18 cellular contexts compared by ENCODE assay signal in genomic region chr1:66383602-66384001, GRCh38.
"Had no signal": no experiment of that assay in that cellular context is flagged by ENCODE, and none has a peak within 500 bp of the region (broad histone marks: within the 10 kb centered on the region; RNA-seq: fewer than 3 reads in every experiment).

No MANE protein-coding gene starts in this region.

- ATAC-seq: activated CD8-positive, alpha-beta T cell treated with anti-CD3 and anti-CD28 coated beads, Interleukin-2, amount 10 ng/mL, durations not matched to agents 7 days and 5 days; foreskin keratinocyte; right cardiac atrium had no signal

- H3K36me3 Mint-ChIP-seq: brain had no signal

- H3K4me3 Mint-ChIP-seq: activated CD4-positive, alpha-beta T cell treated with anti-CD3 and anti-CD28 coated beads, Interleukin-2, amount 10 ng/mL, durations not matched to agents 24 days and 14 days; activated CD8-positive, alpha-beta T cell treated with anti-CD3 and anti-CD28 coated beads, Interleukin-2, amount 10 ng/mL, durations not matched to agents 7 days and 5 days; activated naive CD8-positive, alpha-beta T cell treated with anti-CD3 and anti-CD28 coated beads, Interleukin-2, amount 10 ng/mL, durations not matched to agents 7 days and 5 days; brain; nephron; T-helper 1 cell treated with Interleukin-12 subunit alpha and Interleukin-12 subunit beta and Interleukin-4 antibody, amounts not matched to agents 30 μg/mL and 1 μg/mL, for 36 hours had no signal

- H3K27ac ChIP-seq: colonic mucosa, foreskin keratinocyte, thoracic aorta had no signal

- H3K4me1 ChIP-seq: colonic mucosa, foreskin keratinocyte had no signal

- H3K4me1 Mint-ChIP-seq: nephron had no signal

- H3K27me3 Mint-ChIP-seq: activated CD4-positive, alpha-beta T cell treated with anti-CD3 and anti-CD28 coated beads, Interleukin-2, amount 10 ng/mL, durations not matched to agents 24 days and 14 days; activated naive CD8-positive, alpha-beta T cell treated with anti-CD3 and anti-CD28 coated beads, Interleukin-2, amount 10 ng/mL, durations not matched to agents 7 days and 5 days; brain had no signal

- H3K9me3 ChIP-seq: colonic mucosa, thoracic aorta had no signal

- H3K4me3 ChIP-seq: colonic mucosa, smooth muscle cell, thoracic aorta had no signal

- H3K27ac Mint-ChIP-seq: activated CD4-positive, alpha-beta T cell treated with anti-CD3 and anti-CD28 coated beads, Interleukin-2, amount 10 ng/mL, durations not matched to agents 24 days and 14 days; activated CD8-positive, alpha-beta T cell treated with anti-CD3 and anti-CD28 coated beads, Interleukin-2, amount 10 ng/mL, durations not matched to agents 7 days and 5 days; activated naive CD8-positive, alpha-beta T cell treated with anti-CD3 and anti-CD28 coated beads, Interleukin-2, amount 10 ng/mL, durations not matched to agents 7 days and 5 days; nephron; progenitor cell of endocrine pancreas; T-helper 1 cell treated with Interleukin-12 subunit alpha and Interleukin-12 subunit beta and Interleukin-4 antibody, amounts not matched to agents 30 μg/mL and 1 μg/mL, for 36 hours had no signal

- H3K36me3 ChIP-seq: colonic mucosa, thoracic aorta had no signal

- DNase-seq: activated CD4-positive, alpha-beta T cell treated with anti-CD3 and anti-CD28 coated beads, Interleukin-2, amount 10 ng/mL, durations not matched to agents 24 days and 14 days; activated CD4-positive, CD25-positive, alpha-beta regulatory T cell; activated CD8-positive, alpha-beta memory T cell treated with anti-CD3 and anti-CD28 coated beads, Interleukin-2, amount 50 U/mL, for 48 hours; activated CD8-positive, alpha-beta T cell treated with anti-CD3 and anti-CD28 coated beads, Interleukin-2, amount 10 ng/mL, durations not matched to agents 7 days and 5 days; activated naive CD8-positive, alpha-beta T cell treated with anti-CD3 and anti-CD28 coated beads, Interleukin-2, amount 10 ng/mL, durations not matched to agents 7 days and 5 days; activated T-cell treated with anti-CD3 and anti-CD28 coated beads, Interleukin-2, amount 50 U/mL, for 72 hours; central memory CD4-positive, alpha-beta T cell; colonic mucosa; foreskin keratinocyte; glutamatergic neuron; hypothalamus; right cardiac atrium had no signal

- H3K27me3 ChIP-seq: colonic mucosa, foreskin keratinocyte had no signal
